ENCODE assay signal across 26 cellular contexts in genomic region chr6:116335612-116336011, GRCh38.
"Had no signal": no experiment of that assay in that cellular context is flagged by ENCODE, and none has a peak within 500 bp of the region (broad histone marks: within the 10 kb centered on the region; RNA-seq: fewer than 3 reads in every experiment).

No MANE protein-coding gene starts in this region.

- H3K36me3 Mint-ChIP-seq: naive B cell; stimulated activated effector memory CD8-positive, alpha-beta T cell treated with anti-CD3 and anti-CD28 coated beads, Interleukin-12 subunit alpha, Interleukin-12 subunit beta, amount 100 ng/mL, for 72 hours had no signal

- H3K27ac ChIP-seq: colonic mucosa, esophagus muscularis mucosa, lower lobe of right lung, neural progenitor cell, parathyroid adenoma, stomach, thyroid gland, vagina had no signal

- H3K79me2 ChIP-seq: parathyroid adenoma had no signal

- H3K4me1 Mint-ChIP-seq: endodermal cell; neural progenitor cell; stimulated activated effector memory CD8-positive, alpha-beta T cell treated with anti-CD3 and anti-CD28 coated beads, Interleukin-12 subunit alpha, Interleukin-12 subunit beta, amount 100 ng/mL, for 72 hours had no signal

- H3K4me2 ChIP-seq: neural progenitor cell had no signal

- H3K4me3 ChIP-seq: colonic mucosa, esophagus muscularis mucosa, lower lobe of right lung, neural progenitor cell, stomach, thyroid gland, vagina had no signal

- H3K27me3 Mint-ChIP-seq: dendritic cell treated with granulocyte-macrophage colony-stimulating factor and Interleukin-4, amounts not matched to agents 40 ng/mL and 50 ng/mL, for 4 days; naive B cell; progenitor cell of endocrine pancreas had no signal

- H3K27ac Mint-ChIP-seq: dendritic cell treated with granulocyte-macrophage colony-stimulating factor and Interleukin-4, amounts not matched to agents 40 ng/mL and 50 ng/mL, for 4 days; endodermal cell; immature natural killer cell; neural progenitor cell; progenitor cell of endocrine pancreas; stimulated activated effector memory CD8-positive, alpha-beta T cell treated with anti-CD3 and anti-CD28 coated beads, Interleukin-12 subunit alpha, Interleukin-12 subunit beta, amount 100 ng/mL, for 72 hours had no signal

- H2AFZ ChIP-seq: neural progenitor cell, parathyroid adenoma had no signal

- ATAC-seq: left colon; left ventricle myocardium superior; lower lobe of right lung; sciatic nerve; stimulated activated effector memory CD8-positive, alpha-beta T cell treated with anti-CD3 and anti-CD28 coated beads, Interleukin-12 subunit alpha, Interleukin-12 subunit beta, amount 100 ng/mL, for 72 hours had no signal

- DNase-seq: colonic mucosa; effector CD8-positive, alpha-beta T cell; endodermal cell; hypothalamus; immature natural killer cell; islet precursor cell; kidney glomerular epithelial cell; left colon; left ventricle myocardium superior; lower lobe of right lung; naive B cell; stimulated activated CD4-positive, alpha-beta T cell treated with anti-CD3 and anti-CD28 coated beads, Interleukin-2, amount 100 ng/mL, for 24 hours; stimulated activated CD4-positive, alpha-beta T cell treated with anti-CD3 and anti-CD28 coated beads, Interleukin-4, amount 100 ng/mL, for 24 hours; stimulated activated naive CD4-positive, alpha-beta T cell treated with Interleukin-2 at 50 U/mL for 16 hours; stomach; thyroid gland; trophoblast cell had no signal

- H3K36me3 ChIP-seq: colonic mucosa, esophagus muscularis mucosa, lower lobe of right lung, neural progenitor cell, stomach, thyroid gland, vagina had no signal

- H3K4me1 ChIP-seq: colonic mucosa, lower lobe of right lung, neural progenitor cell, parathyroid adenoma, stomach, thyroid gland, vagina had no signal

- H3K9ac ChIP-seq: neural progenitor cell, parathyroid adenoma had no signal

- H3K27me3 ChIP-seq: colonic mucosa, esophagus muscularis mucosa, neural progenitor cell, stomach, thyroid gland, vagina had no signal

- H3K9me3 ChIP-seq: colonic mucosa, esophagus muscularis mucosa, lower lobe of right lung, thyroid gland, vagina had no signal

- FAIRE-seq: frontal cortex had no signal

- H3K4me3 Mint-ChIP-seq: dendritic cell treated with granulocyte-macrophage colony-stimulating factor and Interleukin-4, amounts not matched to agents 40 ng/mL and 50 ng/mL, for 4 days; endodermal cell; immature natural killer cell; naive B cell; neural progenitor cell; stimulated activated effector memory CD8-positive, alpha-beta T cell treated with anti-CD3 and anti-CD28 coated beads, Interleukin-12 subunit alpha, Interleukin-12 subunit beta, amount 100 ng/mL, for 72 hours had no signal
